In genomic region chr20:46605181-46605580, GRCh38 we compare ENCODE assay signal across 1 cellular context.
TF ChIP-seq lines count a peak whose summit lies in the region.

No MANE protein-coding gene starts in this region.

TF ChIP-seq in HepG2, 621 proteins besides CTCF, POLR2A, EP300 and RAD21 (continues in another document):
- TF ChIP-seq ZNF44 (CRISPR knock-in tag; IDR thresholded peaks at IDR 0.05) (0 out of 2 replicates have a peak, but pooled peaks have one; percentile 6), NONO (IDR thresholded peaks at IDR 0.05) (no peak), NONO (CRISPR knock-in tag; conservative IDR thresholded peaks at IDR 0.05) (no peak), IRF1 (CRISPR knock-in tag; IDR thresholded peaks at IDR 0.05; ENCODE audit: low read depth) (no peak), KMT2B (CRISPR knock-in tag; IDR thresholded peaks at IDR 0.05) (no peak), ZNF574 (CRISPR knock-in tag; IDR thresholded peaks at IDR 0.05) (peak; percentile 54; the same call in 1 of the 2 replicates), ETV5 (CRISPR knock-in tag; IDR thresholded peaks at IDR 0.05; ENCODE audit: borderline replicate concordance) (peak; percentile 80; the same call in 1 of the 2 replicates), SP5 (CRISPR knock-in tag; IDR thresholded peaks at IDR 0.05; ENCODE audit: borderline replicate concordance, low read depth) (0 out of 2 replicates have a peak, but pooled peaks have one; percentile 14), MTA3 (CRISPR knock-in tag; IDR thresholded peaks at IDR 0.05) (no peak), BORCS8-MEF2B (CRISPR knock-in tag; IDR thresholded peaks at IDR 0.05) (no peak), ZSCAN9 (CRISPR knock-in tag; IDR thresholded peaks at IDR 0.05; ENCODE audit: borderline replicate concordance) (no peak), HNF1B (CRISPR knock-in tag; IDR thresholded peaks at IDR 0.05) (peak; percentile 10; the same call in 1 of the 2 replicates), ZNF432 (CRISPR knock-in tag; IDR thresholded peaks at IDR 0.05; ENCODE audit: borderline replicate concordance) (no peak), ZFY (CRISPR knock-in tag; IDR thresholded peaks at IDR 0.05) (no peak; the same call in 1 of the 2 replicates), JDP2 (CRISPR knock-in tag; IDR thresholded peaks at IDR 0.05; ENCODE audit: borderline replicate concordance) (no peak), SKIL (CRISPR knock-in tag; IDR thresholded peaks at IDR 0.05; ENCODE audit: borderline replicate concordance) (no peak), ZNF83 (CRISPR knock-in tag; IDR thresholded peaks at IDR 0.05; ENCODE audit: borderline replicate concordance) (no peak), DZIP1 (CRISPR knock-in tag; IDR thresholded peaks at IDR 0.05) (no peak), ZNF614 (CRISPR knock-in tag; IDR thresholded peaks at IDR 0.05; ENCODE audit: borderline replicate concordance) (no peak), MLXIP (CRISPR knock-in tag; IDR thresholded peaks at IDR 0.05; ENCODE audit: borderline replicate concordance) (no peak), KLF6 (CRISPR knock-in tag; IDR thresholded peaks at IDR 0.05) (no peak), PHF20 (CRISPR knock-in tag; IDR thresholded peaks at IDR 0.05) (no peak), ZNF652 (CRISPR knock-in tag; IDR thresholded peaks at IDR 0.05; ENCODE audit: borderline replicate concordance, low read depth) (no peak), ZBTB26 (CRISPR knock-in tag; IDR thresholded peaks at IDR 0.05; ENCODE audit: borderline replicate concordance) (0 out of 2 replicates have a peak, but pooled peaks have one; percentile 5), SNRNP70 (IDR thresholded peaks at IDR 0.05; ENCODE audit: low read depth, low read length) (no peak), TAF15 (IDR thresholded peaks at IDR 0.05; ENCODE audit: low read depth, low read length, poor library complexity, severe bottlenecking) (no peak), SALL2 (CRISPR knock-in tag; IDR thresholded peaks at IDR 0.05) (no peak), ZNF646 (CRISPR knock-in tag; IDR thresholded peaks at IDR 0.05) (no peak), SPEN (CRISPR knock-in tag; IDR thresholded peaks at IDR 0.05; ENCODE audit: low read depth) (no peak), YEATS2 (CRISPR knock-in tag; IDR thresholded peaks at IDR 0.05; ENCODE audit: borderline replicate concordance) (peak; percentile 20; the same call in 1 of the 2 replicates), TBL1XR1 (IDR thresholded peaks at IDR 0.05; ENCODE audit: borderline replicate concordance, low read length, partially characterized antibody) (no peak), SP2 (CRISPR knock-in tag; IDR thresholded peaks at IDR 0.05) (no peak), SP4 (CRISPR knock-in tag; IDR thresholded peaks at IDR 0.05) (no peak), ZNF703 (CRISPR knock-in tag; IDR thresholded peaks at IDR 0.05; ENCODE audit: borderline replicate concordance) (no peak), HCFC1 (IDR thresholded peaks at IDR 0.05; ENCODE audit: low read depth, low read length) (no peak), HOXA9 (CRISPR knock-in tag; IDR thresholded peaks at IDR 0.05; ENCODE audit: borderline replicate concordance) (no peak), XRCC5 (optimal IDR thresholded peaks at IDR 0.05; ENCODE audit: low read length) (no peak), ZNF761 (CRISPR knock-in tag; conservative IDR thresholded peaks at IDR 0.05) (no peak), ZNF780A (CRISPR knock-in tag; IDR thresholded peaks at IDR 0.05) (no peak), ZKSCAN8 (CRISPR knock-in tag; IDR thresholded peaks at IDR 0.05; ENCODE audit: borderline replicate concordance) (no peak), KAT7 (CRISPR knock-in tag; IDR thresholded peaks at IDR 0.05; ENCODE audit: borderline replicate concordance) (0 out of 2 replicates have a peak, but pooled peaks have one; percentile 53)
